Comparison of ENCODE assay signal across 1 cellular context in the genomic region with DNA sequence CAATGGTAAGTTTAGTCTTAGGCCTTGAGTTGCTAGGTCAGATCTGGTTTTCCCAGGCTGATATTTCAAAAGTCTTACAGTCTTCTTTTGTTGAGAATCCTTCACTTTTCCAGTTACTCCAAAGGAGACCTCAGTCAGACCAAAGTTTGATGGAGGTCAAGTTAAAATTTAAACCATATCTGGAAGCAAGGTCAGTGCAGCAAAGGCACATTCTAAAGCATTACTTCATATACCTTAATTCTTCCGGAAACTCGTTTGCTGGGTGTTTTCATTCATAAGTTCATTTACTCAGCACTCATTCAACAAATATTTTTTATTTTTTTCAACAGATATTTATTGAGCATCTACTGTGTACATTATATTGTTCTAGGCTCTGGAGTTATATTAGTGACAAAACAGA.
A peak's percentile ranks its signal among the peaks of the same experiment; 100 is the strongest.
TF ChIP-seq lines count a peak whose summit lies in the region.

No MANE protein-coding gene starts in this region.

TF ChIP-seq in HepG2, 621 proteins besides CTCF, POLR2A, EP300 and RAD21 (continued from another document and continues in another):
- TF ChIP-seq, protein P1, sequence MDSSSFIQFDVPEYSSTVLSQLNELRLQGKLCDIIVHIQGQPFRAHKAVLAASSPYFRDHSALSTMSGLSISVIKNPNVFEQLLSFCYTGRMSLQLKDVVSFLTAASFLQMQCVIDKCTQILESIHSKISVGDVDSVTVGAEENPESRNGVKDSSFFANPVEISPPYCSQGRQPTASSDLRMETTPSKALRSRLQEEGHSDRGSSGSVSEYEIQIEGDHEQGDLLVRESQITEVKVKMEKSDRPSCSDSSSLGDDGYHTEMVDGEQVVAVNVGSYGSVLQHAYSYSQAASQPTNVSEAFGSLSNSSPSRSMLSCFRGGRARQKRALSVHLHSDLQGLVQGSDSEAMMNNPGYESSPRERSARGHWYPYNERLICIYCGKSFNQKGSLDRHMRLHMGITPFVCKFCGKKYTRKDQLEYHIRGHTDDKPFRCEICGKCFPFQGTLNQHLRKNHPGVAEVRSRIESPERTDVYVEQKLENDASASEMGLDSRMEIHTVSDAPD (CRISPR knock-in tag; IDR thresholded peaks at IDR 0.05), result no peak
- TF ChIP-seq NCOR1 (IDR thresholded peaks at IDR 0.05; ENCODE audit: borderline replicate concordance, low read length) (peak; percentile 20; the same call in 1 of the 2 replicates), MED1 (CRISPR knock-in tag; IDR thresholded peaks at IDR 0.05) (0 out of 2 replicates have a peak, but pooled peaks have one; percentile 29), PPARG (CRISPR knock-in tag; conservative IDR thresholded peaks at IDR 0.05) (0 out of 2 replicates have a peak, but pooled peaks have one; percentile 53), HNF1A (IDR thresholded peaks at IDR 0.05; ENCODE audit: low read depth) (peak; percentile 89), HNF1A (CRISPR knock-in tag; IDR thresholded peaks at IDR 0.05; ENCODE audit: borderline replicate concordance) (peak; percentile 89; the same call in 1 of the 2 replicates), ZNF75D (CRISPR knock-in tag; IDR thresholded peaks at IDR 0.05; ENCODE audit: borderline replicate concordance) (no peak), NR2F2 (IDR thresholded peaks at IDR 0.05; ENCODE audit: borderline replicate concordance, low read depth) (0 out of 2 replicates have a peak, but pooled peaks have one; percentile 32), ARID3A (IDR thresholded peaks at IDR 0.05; ENCODE audit: low read depth, low read length) (peak; percentile 5; the same call in 1 of the 2 replicates), ZNF350 (CRISPR knock-in tag; IDR thresholded peaks at IDR 0.05; ENCODE audit: borderline replicate concordance, low read depth) (no peak), MAFG (CRISPR knock-in tag; IDR thresholded peaks at IDR 0.05) (no peak), RXRB (CRISPR knock-in tag; IDR thresholded peaks at IDR 0.05; ENCODE audit: borderline replicate concordance) (peak; percentile 60; the same call in 1 of the 2 replicates), ETV5 (CRISPR knock-in tag; IDR thresholded peaks at IDR 0.05; ENCODE audit: borderline replicate concordance) (no peak; the same call in 1 of the 2 replicates), SOX6 (IDR thresholded peaks at IDR 0.05) (no peak), SOX6 (CRISPR knock-in tag; IDR thresholded peaks at IDR 0.05) (peak; percentile 36; the same call in 1 of the 2 replicates), ATF1 (CRISPR knock-in tag; IDR thresholded peaks at IDR 0.05) (no peak), ZNF644 (CRISPR knock-in tag; IDR thresholded peaks at IDR 0.05; ENCODE audit: low read depth) (peak; percentile 66; the same call in 1 of the 2 replicates), NCOA2 (CRISPR knock-in tag; IDR thresholded peaks at IDR 0.05) (peak; percentile 72), ZNF766 (CRISPR knock-in tag; IDR thresholded peaks at IDR 0.05; ENCODE audit: borderline replicate concordance) (no peak), ZNF564 (CRISPR knock-in tag; IDR thresholded peaks at IDR 0.05) (no peak), CREM (IDR thresholded peaks at IDR 0.05) (no peak), CREM (CRISPR knock-in tag; IDR thresholded peaks at IDR 0.05) (no peak), ONECUT2 (CRISPR knock-in tag; IDR thresholded peaks at IDR 0.05) (no peak), HDAC2 (CRISPR knock-in tag; IDR thresholded peaks at IDR 0.05) (0 out of 2 replicates have a peak, but pooled peaks have one; percentile 36), ZNF501 (CRISPR knock-in tag; IDR thresholded peaks at IDR 0.05) (no peak), ZNF503 (CRISPR knock-in tag; IDR thresholded peaks at IDR 0.05) (peak; percentile 36; the same call in 1 of the 2 replicates), GABPA (IDR thresholded peaks at IDR 0.05; ENCODE audit: low read depth, low read length) (no peak), GABPA (CRISPR knock-in tag; IDR thresholded peaks at IDR 0.05; ENCODE audit: low read depth) (0 out of 2 replicates have a peak, but pooled peaks have one; percentile 36), ZFP41 (CRISPR knock-in tag; IDR thresholded peaks at IDR 0.05; ENCODE audit: borderline replicate concordance) (no peak), HDAC1 (CRISPR knock-in tag; IDR thresholded peaks at IDR 0.05) (no peak), ISL2 (CRISPR knock-in tag; IDR thresholded peaks at IDR 0.05) (peak; percentile 59), ZNF382 (CRISPR knock-in tag; IDR thresholded peaks at IDR 0.05; ENCODE audit: borderline replicate concordance) (no peak), RFXANK (CRISPR knock-in tag; IDR thresholded peaks at IDR 0.05) (no peak), SKIL (CRISPR knock-in tag; IDR thresholded peaks at IDR 0.05; ENCODE audit: borderline replicate concordance) (no peak), ELF3 (CRISPR knock-in tag; IDR thresholded peaks at IDR 0.05) (0 out of 2 replicates have a peak, but pooled peaks have one; percentile 24), NR2F1 (CRISPR knock-in tag; IDR thresholded peaks at IDR 0.05) (peak in 1 of 2 experiments; percentile 53; a peak in 1 of 4 replicates)
- TF ChIP-seq, protein P2, sequence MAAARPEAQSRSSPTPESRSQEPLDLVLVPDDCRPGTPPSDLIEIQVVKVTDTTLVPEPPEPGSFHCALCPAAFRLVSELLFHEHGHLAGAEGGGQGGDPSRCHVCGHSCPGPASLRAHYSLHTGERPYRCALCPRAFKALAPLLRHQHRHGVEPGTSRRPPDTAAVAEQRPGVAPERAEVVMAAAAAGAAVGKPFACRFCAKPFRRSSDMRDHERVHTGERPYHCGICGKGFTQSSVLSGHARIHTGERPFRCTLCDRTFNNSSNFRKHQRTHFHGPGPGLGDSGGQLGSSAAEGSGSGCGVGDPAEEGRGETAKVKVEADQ (CRISPR knock-in tag; IDR thresholded peaks at IDR 0.05; ENCODE audit: borderline replicate concordance), result no peak
- TF ChIP-seq, protein P3, sequence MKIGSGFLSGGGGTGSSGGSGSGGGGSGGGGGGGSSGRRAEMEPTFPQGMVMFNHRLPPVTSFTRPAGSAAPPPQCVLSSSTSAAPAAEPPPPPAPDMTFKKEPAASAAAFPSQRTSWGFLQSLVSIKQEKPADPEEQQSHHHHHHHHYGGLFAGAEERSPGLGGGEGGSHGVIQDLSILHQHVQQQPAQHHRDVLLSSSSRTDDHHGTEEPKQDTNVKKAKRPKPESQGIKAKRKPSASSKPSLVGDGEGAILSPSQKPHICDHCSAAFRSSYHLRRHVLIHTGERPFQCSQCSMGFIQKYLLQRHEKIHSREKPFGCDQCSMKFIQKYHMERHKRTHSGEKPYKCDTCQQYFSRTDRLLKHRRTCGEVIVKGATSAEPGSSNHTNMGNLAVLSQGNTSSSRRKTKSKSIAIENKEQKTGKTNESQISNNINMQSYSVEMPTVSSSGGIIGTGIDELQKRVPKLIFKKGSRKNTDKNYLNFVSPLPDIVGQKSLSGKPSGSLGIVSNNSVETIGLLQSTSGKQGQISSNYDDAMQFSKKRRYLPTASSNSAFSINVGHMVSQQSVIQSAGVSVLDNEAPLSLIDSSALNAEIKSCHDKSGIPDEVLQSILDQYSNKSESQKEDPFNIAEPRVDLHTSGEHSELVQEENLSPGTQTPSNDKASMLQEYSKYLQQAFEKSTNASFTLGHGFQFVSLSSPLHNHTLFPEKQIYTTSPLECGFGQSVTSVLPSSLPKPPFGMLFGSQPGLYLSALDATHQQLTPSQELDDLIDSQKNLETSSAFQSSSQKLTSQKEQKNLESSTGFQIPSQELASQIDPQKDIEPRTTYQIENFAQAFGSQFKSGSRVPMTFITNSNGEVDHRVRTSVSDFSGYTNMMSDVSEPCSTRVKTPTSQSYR (CRISPR knock-in tag; IDR thresholded peaks at IDR 0.05; ENCODE audit: borderline replicate concordance), result no peak
- TF ChIP-seq, protein P4, sequence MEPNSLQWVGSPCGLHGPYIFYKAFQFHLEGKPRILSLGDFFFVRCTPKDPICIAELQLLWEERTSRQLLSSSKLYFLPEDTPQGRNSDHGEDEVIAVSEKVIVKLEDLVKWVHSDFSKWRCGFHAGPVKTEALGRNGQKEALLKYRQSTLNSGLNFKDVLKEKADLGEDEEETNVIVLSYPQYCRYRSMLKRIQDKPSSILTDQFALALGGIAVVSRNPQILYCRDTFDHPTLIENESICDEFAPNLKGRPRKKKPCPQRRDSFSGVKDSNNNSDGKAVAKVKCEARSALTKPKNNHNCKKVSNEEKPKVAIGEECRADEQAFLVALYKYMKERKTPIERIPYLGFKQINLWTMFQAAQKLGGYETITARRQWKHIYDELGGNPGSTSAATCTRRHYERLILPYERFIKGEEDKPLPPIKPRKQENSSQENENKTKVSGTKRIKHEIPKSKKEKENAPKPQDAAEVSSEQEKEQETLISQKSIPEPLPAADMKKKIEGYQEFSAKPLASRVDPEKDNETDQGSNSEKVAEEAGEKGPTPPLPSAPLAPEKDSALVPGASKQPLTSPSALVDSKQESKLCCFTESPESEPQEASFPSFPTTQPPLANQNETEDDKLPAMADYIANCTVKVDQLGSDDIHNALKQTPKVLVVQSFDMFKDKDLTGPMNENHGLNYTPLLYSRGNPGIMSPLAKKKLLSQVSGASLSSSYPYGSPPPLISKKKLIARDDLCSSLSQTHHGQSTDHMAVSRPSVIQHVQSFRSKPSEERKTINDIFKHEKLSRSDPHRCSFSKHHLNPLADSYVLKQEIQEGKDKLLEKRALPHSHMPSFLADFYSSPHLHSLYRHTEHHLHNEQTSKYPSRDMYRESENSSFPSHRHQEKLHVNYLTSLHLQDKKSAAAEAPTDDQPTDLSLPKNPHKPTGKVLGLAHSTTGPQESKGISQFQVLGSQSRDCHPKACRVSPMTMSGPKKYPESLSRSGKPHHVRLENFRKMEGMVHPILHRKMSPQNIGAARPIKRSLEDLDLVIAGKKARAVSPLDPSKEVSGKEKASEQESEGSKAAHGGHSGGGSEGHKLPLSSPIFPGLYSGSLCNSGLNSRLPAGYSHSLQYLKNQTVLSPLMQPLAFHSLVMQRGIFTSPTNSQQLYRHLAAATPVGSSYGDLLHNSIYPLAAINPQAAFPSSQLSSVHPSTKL (CRISPR knock-in tag; IDR thresholded peaks at IDR 0.05), result peak; percentile 72
